27 cellular contexts compared by ENCODE assay signal in the genomic region with DNA sequence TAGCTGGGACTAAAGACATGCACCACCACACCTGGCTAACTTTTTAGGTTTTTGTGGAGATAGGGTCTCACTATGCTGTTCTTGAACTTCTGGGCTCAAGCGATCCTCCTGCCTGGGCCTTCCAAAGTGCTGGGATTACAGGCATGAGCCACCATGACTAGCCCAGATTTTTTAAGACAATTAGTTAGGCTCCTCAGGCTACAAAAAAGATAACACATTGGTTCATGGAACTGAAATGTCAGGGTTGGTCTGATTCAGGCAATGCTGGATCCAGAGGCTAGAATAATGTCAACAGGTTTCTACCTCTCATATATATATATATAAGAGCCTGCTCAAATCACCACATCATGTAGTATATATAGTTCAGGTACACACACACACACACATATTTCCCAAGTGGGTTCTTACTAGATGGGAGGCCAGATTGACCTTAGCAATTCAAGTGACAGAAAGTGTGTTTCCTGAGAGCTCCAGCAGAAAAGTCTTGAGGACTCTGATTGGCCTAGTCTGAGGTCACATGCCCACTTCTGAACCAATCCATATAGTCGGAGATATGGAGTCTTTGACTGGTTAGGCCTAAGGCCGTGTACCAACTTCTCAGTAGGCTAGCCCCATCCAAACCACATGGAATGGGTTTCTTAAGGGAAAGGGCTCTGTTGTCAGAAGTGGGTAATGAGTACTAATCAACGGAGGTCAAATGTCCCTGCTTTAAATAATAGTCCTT.
"Had no signal": no experiment of that assay in that cellular context is flagged by ENCODE, and none has a peak within 500 bp of the region (broad histone marks: within the 10 kb centered on the region; RNA-seq: fewer than 3 reads in every experiment).

No MANE protein-coding gene starts in this region.

- H3K4me1 Mint-ChIP-seq: activated naive CD4-positive, alpha-beta T cell treated with anti-CD3 and anti-CD28 coated beads, Interleukin-2, amount 10 ng/mL, durations not matched to agents 7 days and 5 days; activated naive CD8-positive, alpha-beta T cell treated with anti-CD3 and anti-CD28 coated beads for 36 hours had no signal

- H3K27ac Mint-ChIP-seq: activated CD8-positive, alpha-beta T cell treated with anti-CD3 and anti-CD28 coated beads for 36 hours; activated naive CD4-positive, alpha-beta T cell treated with anti-CD3 and anti-CD28 coated beads, Interleukin-2, amount 10 ng/mL, durations not matched to agents 7 days and 5 days; activated naive CD8-positive, alpha-beta T cell treated with anti-CD3 and anti-CD28 coated beads for 36 hours; activated T-cell treated with anti-CD3 and anti-CD28 coated beads, Interleukin-2, amount 50 U/mL, for 72 hours; activated T-helper 2 cell treated with anti-CD3 and anti-CD28 coated beads, Interferon-gamma antibody, Interleukin-2, Interleukin-4, amounts not matched to agents 10 μg/mL and 5 μg/mL and 100 μg/mL, durations not matched to agents 14 hours and 24 hours and 36 hours had no signal

- H3K27me3 Mint-ChIP-seq: activated CD8-positive, alpha-beta T cell treated with anti-CD3 and anti-CD28 coated beads for 36 hours; activated naive CD8-positive, alpha-beta T cell treated with anti-CD3 and anti-CD28 coated beads for 36 hours had no signal

- H3K36me3 Mint-ChIP-seq: activated naive CD4-positive, alpha-beta T cell treated with anti-CD3 and anti-CD28 coated beads, Interleukin-2, amount 10 ng/mL, durations not matched to agents 7 days and 5 days; activated naive CD8-positive, alpha-beta T cell treated with anti-CD3 and anti-CD28 coated beads for 36 hours had no signal

- ATAC-seq: activated CD8-positive, alpha-beta T cell treated with anti-CD3 and anti-CD28 coated beads for 36 hours; activated T-cell treated with anti-CD3 and anti-CD28 coated beads, Interleukin-2, amount 50 U/mL, for 72 hours; Panc1 had no signal

- H3K4me3 Mint-ChIP-seq: activated CD8-positive, alpha-beta T cell treated with anti-CD3 and anti-CD28 coated beads for 36 hours; activated naive CD4-positive, alpha-beta T cell treated with anti-CD3 and anti-CD28 coated beads, Interleukin-2, amount 10 ng/mL, durations not matched to agents 7 days and 5 days; activated naive CD8-positive, alpha-beta T cell treated with anti-CD3 and anti-CD28 coated beads for 36 hours; activated T-cell treated with anti-CD3 and anti-CD28 coated beads, Interleukin-2, amount 50 U/mL, for 72 hours had no signal

- H3K4me3 ChIP-seq: cardiac muscle cell, SJSA1 had no signal

- H3K9me3 Mint-ChIP-seq: activated CD8-positive, alpha-beta T cell treated with anti-CD3 and anti-CD28 coated beads for 36 hours; activated naive CD4-positive, alpha-beta T cell treated with anti-CD3 and anti-CD28 coated beads, Interleukin-2, amount 10 ng/mL, durations not matched to agents 7 days and 5 days; activated naive CD8-positive, alpha-beta T cell treated with anti-CD3 and anti-CD28 coated beads for 36 hours; activated T-cell treated with anti-CD3 and anti-CD28 coated beads, Interleukin-2, amount 50 U/mL, for 72 hours; activated T-helper 2 cell treated with anti-CD3 and anti-CD28 coated beads, Interferon-gamma antibody, Interleukin-2, Interleukin-4, amounts not matched to agents 10 μg/mL and 5 μg/mL and 100 μg/mL, durations not matched to agents 14 hours and 24 hours and 36 hours had no signal

- H3K36me3 ChIP-seq: brain microvascular endothelial cell, cardiac muscle cell, SJSA1 had no signal

- DNase-seq: activated CD4-positive, alpha-beta T cell treated with anti-CD3 and anti-CD28 coated beads for 4 hours; activated CD8-positive, alpha-beta memory T cell treated with anti-CD3 and anti-CD28 coated beads, Interleukin-2, amount 50 U/mL, for 4 hours; activated CD8-positive, alpha-beta T cell treated with anti-CD3 and anti-CD28 coated beads for 36 hours; activated gamma-delta T cell treated with Interleukin-2 at 50 U/mL for 16 hours; activated naive CD4-positive, alpha-beta T cell treated with anti-CD3 and anti-CD28 coated beads, Interleukin-2, amount 10 ng/mL, durations not matched to agents 7 days and 5 days; activated naive CD8-positive, alpha-beta T cell treated with anti-CD3 and anti-CD28 coated beads for 36 hours; activated T-cell treated with anti-CD3 and anti-CD28 coated beads, Interleukin-2, amount 50 U/mL, for 72 hours; brain microvascular endothelial cell; NCI-H1092; NCI-H1417; NCI-H1694; NCI-H2029; NCI-H2107; NCI-H345; NCI-H510A; NCI-H526 treated with DMSO at 0.1 percent for 48 hours; NCI-H82; NK-92 treated with Interleukin-12 subunit alpha and Interleukin-12 subunit beta, amount 100 ng/mL, for 24 hours; OCI-M1; RPMI8226; SHP77; T-helper 2 cell; T1000 had no signal

- H3K9me3 ChIP-seq: SJSA1 had no signal

- H3K27me3 ChIP-seq: brain microvascular endothelial cell, cardiac muscle cell, SJSA1 had no signal

- H3K27ac ChIP-seq: brain microvascular endothelial cell, cardiac muscle cell, SJSA1 had no signal
